In the genomic region with DNA sequence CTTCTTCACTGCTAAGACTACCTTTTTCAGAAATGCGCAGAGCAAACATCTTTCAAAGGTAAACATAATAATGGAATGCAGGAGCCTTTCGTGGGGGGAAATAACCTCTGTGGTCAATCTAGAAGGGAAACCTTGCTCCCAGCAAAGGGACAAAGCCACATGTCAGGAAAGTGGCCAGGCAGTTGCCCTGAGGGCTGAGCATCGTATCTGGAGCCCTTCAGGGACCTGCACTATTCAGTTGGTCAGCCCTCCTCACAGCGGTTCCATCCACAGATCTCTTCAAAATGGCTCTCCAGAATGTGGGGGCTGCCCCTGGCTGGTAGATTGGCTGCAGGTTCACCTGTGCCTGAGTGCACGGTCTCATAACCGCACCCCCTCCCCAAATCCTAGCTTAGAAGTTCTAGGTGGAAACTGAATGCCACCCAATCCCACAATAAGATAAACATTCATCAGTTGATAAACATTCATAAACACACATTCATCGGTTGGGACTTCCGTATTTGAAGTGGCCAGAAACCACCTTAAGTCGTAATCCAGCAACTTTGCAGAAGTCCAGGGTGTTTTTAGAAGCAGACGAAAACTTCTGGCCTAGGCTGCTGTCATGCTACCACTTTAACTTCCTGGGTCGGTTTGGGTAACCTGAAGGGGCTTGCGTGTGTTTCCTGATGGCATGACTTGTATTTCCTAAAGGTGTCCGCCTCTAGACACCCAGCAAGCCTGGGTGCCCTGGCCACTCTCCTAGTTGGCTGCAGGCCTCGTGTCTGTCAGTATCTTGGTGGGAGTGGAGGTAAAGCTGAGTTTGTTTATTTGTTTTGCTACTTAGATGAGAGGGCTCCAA, we compare ENCODE assay signal across 1 cellular context.
A peak's percentile ranks its signal among the peaks of the same experiment; 100 is the strongest.
TF ChIP-seq lines count a peak whose summit lies in the region.

No MANE protein-coding gene starts in this region.

TF ChIP-seq in GM12878, 131 proteins besides CTCF, POLR2A, EP300 and RAD21 (continued from another document and continues in another):
- peak; percentile 63 for TF ChIP-seq ZNF687 (IDR thresholded peaks at IDR 0.05)
- peak; percentile 88 for TF ChIP-seq YY1 (IDR thresholded peaks at IDR 0.05; ENCODE audit: low read depth, low read length)
- TF ChIP-seq GABPA (IDR thresholded peaks at IDR 0.05; ENCODE audit: low read depth), result no peak
- TF ChIP-seq MTA2 (IDR thresholded peaks at IDR 0.05; ENCODE audit: low read depth), result no peak
- no peak for TF ChIP-seq LARP7 (IDR thresholded peaks at IDR 0.05)
- 0 out of 2 replicates have a peak, but pooled peaks have one; percentile 15 for TF ChIP-seq HDGF (IDR thresholded peaks at IDR 0.05)
- TF ChIP-seq, protein P1, sequence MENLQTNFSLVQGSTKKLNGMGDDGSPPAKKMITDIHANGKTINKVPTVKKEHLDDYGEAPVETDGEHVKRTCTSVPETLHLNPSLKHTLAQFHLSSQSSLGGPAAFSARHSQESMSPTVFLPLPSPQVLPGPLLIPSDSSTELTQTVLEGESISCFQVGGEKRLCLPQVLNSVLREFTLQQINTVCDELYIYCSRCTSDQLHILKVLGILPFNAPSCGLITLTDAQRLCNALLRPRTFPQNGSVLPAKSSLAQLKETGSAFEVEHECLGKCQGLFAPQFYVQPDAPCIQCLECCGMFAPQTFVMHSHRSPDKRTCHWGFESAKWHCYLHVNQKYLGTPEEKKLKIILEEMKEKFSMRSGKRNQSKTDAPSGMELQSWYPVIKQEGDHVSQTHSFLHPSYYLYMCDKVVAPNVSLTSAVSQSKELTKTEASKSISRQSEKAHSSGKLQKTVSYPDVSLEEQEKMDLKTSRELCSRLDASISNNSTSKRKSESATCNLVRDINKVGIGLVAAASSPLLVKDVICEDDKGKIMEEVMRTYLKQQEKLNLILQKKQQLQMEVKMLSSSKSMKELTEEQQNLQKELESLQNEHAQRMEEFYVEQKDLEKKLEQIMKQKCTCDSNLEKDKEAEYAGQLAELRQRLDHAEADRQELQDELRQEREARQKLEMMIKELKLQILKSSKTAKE (IDR thresholded peaks at IDR 0.05; ENCODE audit: low read depth, poor library complexity, severe bottlenecking), result peak; percentile 13
- TF ChIP-seq PML (IDR thresholded peaks at IDR 0.05; ENCODE audit: low read length), result no peak
- TF ChIP-seq NFYA (IDR thresholded peaks at IDR 0.05; ENCODE audit: borderline replicate concordance, low read depth, low read length), result no peak
- TF ChIP-seq RCOR1 (conservative IDR thresholded peaks at IDR 0.05; ENCODE audit: low read depth, low read length), result no peak
- TF ChIP-seq TARDBP (IDR thresholded peaks at IDR 0.05; ENCODE audit: borderline replicate concordance), result no peak
- no peak for TF ChIP-seq DPF2 (IDR thresholded peaks at IDR 0.05)
- peak; percentile 29; the same call in 1 of the 2 replicates for TF ChIP-seq EED (IDR thresholded peaks at IDR 0.05; ENCODE audit: low read depth)
- TF ChIP-seq E2F8 (IDR thresholded peaks at IDR 0.05; ENCODE audit: low read depth, partially characterized antibody), result no peak
- TF ChIP-seq, protein P2, sequence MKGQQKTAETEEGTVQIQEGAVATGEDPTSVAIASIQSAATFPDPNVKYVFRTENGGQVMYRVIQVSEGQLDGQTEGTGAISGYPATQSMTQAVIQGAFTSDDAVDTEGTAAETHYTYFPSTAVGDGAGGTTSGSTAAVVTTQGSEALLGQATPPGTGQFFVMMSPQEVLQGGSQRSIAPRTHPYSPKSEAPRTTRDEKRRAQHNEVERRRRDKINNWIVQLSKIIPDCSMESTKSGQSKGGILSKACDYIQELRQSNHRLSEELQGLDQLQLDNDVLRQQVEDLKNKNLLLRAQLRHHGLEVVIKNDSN (IDR thresholded peaks at IDR 0.05; ENCODE audit: borderline replicate concordance, extremely low read length, insufficient read depth, low read depth, low read length), result no peak
- 0 out of 2 replicates have a peak, but pooled peaks have one; percentile 48 for TF ChIP-seq ESRRA (IDR thresholded peaks at IDR 0.05; ENCODE audit: low read length)
- TF ChIP-seq IKZF1 (conservative IDR thresholded peaks at IDR 0.05), result 0 out of 2 replicates have a peak, but pooled peaks have one; percentile 7
- no peak for TF ChIP-seq RFX5 (IDR thresholded peaks at IDR 0.05; ENCODE audit: low read depth, low read length)
- TF ChIP-seq, protein P3, sequence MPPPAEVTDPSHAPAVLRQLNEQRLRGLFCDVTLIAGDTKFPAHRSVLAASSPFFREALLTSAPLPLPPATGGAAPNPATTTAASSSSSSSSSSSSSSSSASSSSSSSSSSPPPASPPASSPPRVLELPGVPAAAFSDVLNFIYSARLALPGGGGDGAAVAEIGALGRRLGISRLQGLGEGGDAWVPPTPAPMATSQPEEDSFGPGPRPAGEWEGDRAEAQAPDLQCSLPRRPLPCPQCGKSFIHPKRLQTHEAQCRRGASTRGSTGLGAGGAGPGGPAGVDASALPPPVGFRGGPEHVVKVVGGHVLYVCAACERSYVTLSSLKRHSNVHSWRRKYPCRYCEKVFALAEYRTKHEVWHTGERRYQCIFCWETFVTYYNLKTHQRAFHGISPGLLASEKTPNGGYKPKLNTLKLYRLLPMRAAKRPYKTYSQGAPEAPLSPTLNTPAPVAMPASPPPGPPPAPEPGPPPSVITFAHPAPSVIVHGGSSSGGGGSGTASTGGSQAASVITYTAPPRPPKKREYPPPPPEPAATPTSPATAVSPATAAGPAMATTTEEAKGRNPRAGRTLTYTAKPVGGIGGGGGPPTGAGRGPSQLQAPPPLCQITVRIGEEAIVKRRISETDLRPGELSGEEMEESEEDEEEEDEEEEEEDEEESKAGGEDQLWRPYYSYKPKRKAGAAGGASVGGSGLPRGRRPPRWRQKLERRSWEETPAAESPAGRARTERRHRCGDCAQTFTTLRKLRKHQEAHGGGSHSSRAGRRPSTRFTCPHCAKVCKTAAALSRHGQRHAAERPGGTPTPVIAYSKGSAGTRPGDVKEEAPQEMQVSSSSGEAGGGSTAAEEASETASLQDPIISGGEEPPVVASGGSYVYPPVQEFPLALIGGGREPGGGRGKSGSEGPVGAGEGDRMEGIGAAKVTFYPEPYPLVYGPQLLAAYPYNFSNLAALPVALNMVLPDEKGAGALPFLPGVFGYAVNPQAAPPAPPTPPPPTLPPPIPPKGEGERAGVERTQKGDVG (CRISPR knock-in tag; IDR thresholded peaks at IDR 0.05), result no peak
- 0 out of 2 replicates have a peak, but pooled peaks have one; percentile 69 for TF ChIP-seq NBN (IDR thresholded peaks at IDR 0.05)
- TF ChIP-seq SMARCA5 (IDR thresholded peaks at IDR 0.05), result 0 out of 2 replicates have a peak, but pooled peaks have one; percentile 35
- TF ChIP-seq SPI1 (IDR thresholded peaks at IDR 0.05; ENCODE audit: borderline replicate concordance, insufficient read depth, low read depth, low read length), result peak; percentile 84
- TF ChIP-seq, protein P4, sequence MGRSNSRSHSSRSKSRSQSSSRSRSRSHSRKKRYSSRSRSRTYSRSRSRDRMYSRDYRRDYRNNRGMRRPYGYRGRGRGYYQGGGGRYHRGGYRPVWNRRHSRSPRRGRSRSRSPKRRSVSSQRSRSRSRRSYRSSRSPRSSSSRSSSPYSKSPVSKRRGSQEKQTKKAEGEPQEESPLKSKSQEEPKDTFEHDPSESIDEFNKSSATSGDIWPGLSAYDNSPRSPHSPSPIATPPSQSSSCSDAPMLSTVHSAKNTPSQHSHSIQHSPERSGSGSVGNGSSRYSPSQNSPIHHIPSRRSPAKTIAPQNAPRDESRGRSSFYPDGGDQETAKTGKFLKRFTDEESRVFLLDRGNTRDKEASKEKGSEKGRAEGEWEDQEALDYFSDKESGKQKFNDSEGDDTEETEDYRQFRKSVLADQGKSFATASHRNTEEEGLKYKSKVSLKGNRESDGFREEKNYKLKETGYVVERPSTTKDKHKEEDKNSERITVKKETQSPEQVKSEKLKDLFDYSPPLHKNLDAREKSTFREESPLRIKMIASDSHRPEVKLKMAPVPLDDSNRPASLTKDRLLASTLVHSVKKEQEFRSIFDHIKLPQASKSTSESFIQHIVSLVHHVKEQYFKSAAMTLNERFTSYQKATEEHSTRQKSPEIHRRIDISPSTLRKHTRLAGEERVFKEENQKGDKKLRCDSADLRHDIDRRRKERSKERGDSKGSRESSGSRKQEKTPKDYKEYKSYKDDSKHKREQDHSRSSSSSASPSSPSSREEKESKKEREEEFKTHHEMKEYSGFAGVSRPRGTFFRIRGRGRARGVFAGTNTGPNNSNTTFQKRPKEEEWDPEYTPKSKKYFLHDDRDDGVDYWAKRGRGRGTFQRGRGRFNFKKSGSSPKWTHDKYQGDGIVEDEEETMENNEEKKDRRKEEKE (IDR thresholded peaks at IDR 0.05), result no peak
- no peak for TF ChIP-seq KLF5 (IDR thresholded peaks at IDR 0.05; ENCODE audit: partially characterized antibody)
- TF ChIP-seq, protein P5, sequence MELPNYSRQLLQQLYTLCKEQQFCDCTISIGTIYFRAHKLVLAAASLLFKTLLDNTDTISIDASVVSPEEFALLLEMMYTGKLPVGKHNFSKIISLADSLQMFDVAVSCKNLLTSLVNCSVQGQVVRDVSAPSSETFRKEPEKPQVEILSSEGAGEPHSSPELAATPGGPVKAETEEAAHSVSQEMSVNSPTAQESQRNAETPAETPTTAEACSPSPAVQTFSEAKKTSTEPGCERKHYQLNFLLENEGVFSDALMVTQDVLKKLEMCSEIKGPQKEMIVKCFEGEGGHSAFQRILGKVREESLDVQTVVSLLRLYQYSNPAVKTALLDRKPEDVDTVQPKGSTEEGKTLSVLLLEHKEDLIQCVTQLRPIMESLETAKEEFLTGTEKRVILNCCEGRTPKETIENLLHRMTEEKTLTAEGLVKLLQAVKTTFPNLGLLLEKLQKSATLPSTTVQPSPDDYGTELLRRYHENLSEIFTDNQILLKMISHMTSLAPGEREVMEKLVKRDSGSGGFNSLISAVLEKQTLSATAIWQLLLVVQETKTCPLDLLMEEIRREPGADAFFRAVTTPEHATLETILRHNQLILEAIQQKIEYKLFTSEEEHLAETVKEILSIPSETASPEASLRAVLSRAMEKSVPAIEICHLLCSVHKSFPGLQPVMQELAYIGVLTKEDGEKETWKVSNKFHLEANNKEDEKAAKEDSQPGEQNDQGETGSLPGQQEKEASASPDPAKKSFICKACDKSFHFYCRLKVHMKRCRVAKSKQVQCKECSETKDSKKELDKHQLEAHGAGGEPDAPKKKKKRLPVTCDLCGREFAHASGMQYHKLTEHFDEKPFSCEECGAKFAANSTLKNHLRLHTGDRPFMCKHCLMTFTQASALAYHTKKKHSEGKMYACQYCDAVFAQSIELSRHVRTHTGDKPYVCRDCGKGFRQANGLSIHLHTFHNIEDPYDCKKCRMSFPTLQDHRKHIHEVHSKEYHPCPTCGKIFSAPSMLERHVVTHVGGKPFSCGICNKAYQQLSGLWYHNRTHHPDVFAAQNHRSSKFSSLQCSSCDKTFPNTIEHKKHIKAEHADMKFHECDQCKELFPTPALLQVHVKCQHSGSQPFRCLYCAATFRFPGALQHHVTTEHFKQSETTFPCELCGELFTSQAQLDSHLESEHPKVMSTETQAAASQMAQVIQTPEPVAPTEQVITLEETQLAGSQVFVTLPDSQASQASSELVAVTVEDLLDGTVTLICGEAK (IDR thresholded peaks at IDR 0.05; ENCODE audit: borderline replicate concordance), result no peak; the same call in 1 of the 2 replicates
- no peak for TF ChIP-seq MYC (IDR thresholded peaks at IDR 0.05; ENCODE audit: insufficient read depth, insufficient read length, insufficient replicate concordance, low read length, severe bottlenecking)
- peak in 1 of 2 experiments; percentile 46; a peak in 1 of 4 replicates for TF ChIP-seq ETV6 (conservative IDR thresholded peaks at IDR 0.05 in 1 of 2, IDR thresholded peaks at IDR 0.05 in 1 of 2; ENCODE audit: borderline replicate concordance in 1 of 2, low read depth in 1 of 2)
- TF ChIP-seq BRCA1 (IDR thresholded peaks at IDR 0.05; ENCODE audit: low read depth, low read length), result no peak
- TF ChIP-seq KDM1A (IDR thresholded peaks at IDR 0.05; ENCODE audit: borderline replicate concordance), result no peak
- no peak for TF ChIP-seq CREB1 (IDR thresholded peaks at IDR 0.05; ENCODE audit: low read depth)
